In genomic region chr1:71589005-71589404, GRCh38 we compare ENCODE assay signal across 22 cellular contexts.
"Had no signal": no experiment of that assay in that cellular context is flagged by ENCODE, and none has a peak within 500 bp of the region (broad histone marks: within the 10 kb centered on the region; RNA-seq: fewer than 3 reads in every experiment).

No MANE protein-coding gene starts in this region.

- ATAC-seq: activated CD8-positive, alpha-beta T cell treated with anti-CD3 and anti-CD28 coated beads, Interleukin-2, amount 10 ng/mL, durations not matched to agents 7 days and 5 days; Panc1; WTC11 had no signal

- H3K9me3 ChIP-seq: SJSA1 had no signal

- H3K4me3 ChIP-seq: SJSA1 had no signal

- H3K36me3 ChIP-seq: SJSA1 had no signal

- H3K27ac ChIP-seq: SJSA1 had no signal

- DNase-seq: activated CD4-positive, alpha-beta T cell treated with anti-CD3 and anti-CD28 coated beads for 48 hours; activated CD4-positive, alpha-beta T cell treated with anti-CD3 and anti-CD28 coated beads, Interleukin-2, amount 50 U/mL, for 4 hours; activated CD4-positive, CD25-positive, alpha-beta regulatory T cell treated with anti-CD3 and anti-CD28 coated beads, Interleukin-2, amount 50 U/mL, for 72 hours; activated CD8-positive, alpha-beta memory T cell treated with anti-CD3 and anti-CD28 coated beads, Interleukin-2, amount 50 U/mL, for 48 hours; activated CD8-positive, alpha-beta T cell treated with anti-CD3 and anti-CD28 coated beads, Interleukin-2, amount 10 ng/mL, durations not matched to agents 7 days and 5 days; activated T-cell treated with anti-CD3 and anti-CD28 coated beads, Interleukin-2, amount 50 U/mL, for 1 hour; amniotic stem cell; IMR-90; Kasumi-1; KBM-7; NCI-H1092; NCI-H1930; NCI-H446; NCI-H524; NCI-H748 treated with DMSO at 0.1 percent for 48 hours; NK-92 treated with Interleukin-12 subunit alpha and Interleukin-12 subunit beta, amount 100 ng/mL, for 24 hours; OCI-M1; RPMI8226; SHP77 had no signal

- H3K4me1 ChIP-seq: SJSA1 had no signal

- H3K27me3 ChIP-seq: SJSA1 had no signal
